ENCODE assay signal across 18 cellular contexts in genomic region chr3:53171109-53171453, GRCh38. TPM values are rescaled to one million over a fixed set of nuclear protein-coding genes. Genes with fewer than 3 reads are reported as not detected.
DNase-seq lines count a peak whose midpoint lies in the region; ATAC-seq, FAIRE-seq and TF ChIP-seq lines count a peak whose summit lies in the region.
"Had no signal": no experiment of that assay in that cellular context is flagged by ENCODE, and none has a peak within 500 bp of the region (broad histone marks: within the 10 kb centered on the region; RNA-seq: fewer than 3 reads in every experiment).

No MANE protein-coding gene starts in this region.

- ATAC-seq in T-helper 17 cell = no peak
- no peak for ATAC-seq in memory B cell (ENCODE audit: low read depth)
- ATAC-seq: psoas muscle had no signal

- TF ChIP-seq POLR2A in erythroblast (IDR thresholded peaks at IDR 0.05; ENCODE audit: low read length) = no peak

- DNase-seq in activated CD4-positive, alpha-beta T cell treated with anti-CD3 and anti-CD28 coated beads, Interleukin-2, amount 10 ng/mL, durations not matched to agents 24 days and 14 days = no peak
- no peak for DNase-seq in activated CD4-positive, alpha-beta T cell treated with anti-CD3 and anti-CD28 coated beads, Interleukin-2, amount 50 U/mL, for 48 hours
- DNase-seq in T-helper 17 cell (no peak), memory B cell (ENCODE audit: low spot score in 2 of 2) (no peak), substantia nigra (lab: John Stamatoyannopoulos, UW) (no peak), erythroblast (lab: John Stamatoyannopoulos, UW) (no peak), frontal cortex (ENCODE audit: low spot score in 2 of 2) (no peak), H4 (ENCODE audit: low spot score) (no peak)
- DNase-seq: 8988T; activated T-cell treated with anti-CD3 and anti-CD28 coated beads for 4 hours; CD4-positive, CD25-positive, alpha-beta regulatory T cell; NCI-H1694; NCI-H510A treated with DMSO at 0.1 percent for 48 hours; psoas muscle had no signal

- H3K27me3 Mint-ChIP-seq in activated CD4-positive, alpha-beta T cell treated with anti-CD3 and anti-CD28 coated beads, Interleukin-2, amount 10 ng/mL, durations not matched to agents 24 days and 14 days = no peaks in the 10 kb centered on the region
- H3K27me3 Mint-ChIP-seq in T-helper 17 cell (no peaks in the 10 kb centered on the region), memory B cell (no peaks in the 10 kb centered on the region)
- H3K27me3 Mint-ChIP-seq: CD4-positive, CD25-positive, alpha-beta regulatory T cell had no signal

- H3K36me3 Mint-ChIP-seq in activated CD4-positive, alpha-beta T cell treated with anti-CD3 and anti-CD28 coated beads, Interleukin-2, amount 10 ng/mL, durations not matched to agents 24 days and 14 days (ENCODE audit: low read depth) = peaks cover 8% of the 10 kb centered on the region
- peaks cover 6% of the 10 kb centered on the region for H3K36me3 Mint-ChIP-seq in T-helper 17 cell (ENCODE audit: low read depth)
- H3K36me3 Mint-ChIP-seq in memory B cell = peaks cover 6% of the 10 kb centered on the region

- no peaks in the 10 kb centered on the region for H3K9me3 Mint-ChIP-seq in activated CD4-positive, alpha-beta T cell treated with anti-CD3 and anti-CD28 coated beads, Interleukin-2, amount 10 ng/mL, durations not matched to agents 24 days and 14 days
- H3K9me3 Mint-ChIP-seq in memory B cell = no peaks in the 10 kb centered on the region
- H3K9me3 Mint-ChIP-seq: CD4-positive, CD25-positive, alpha-beta regulatory T cell; mesothelial cell of epicardium had no signal

- no peaks in the 10 kb centered on the region for H3K9me3 ChIP-seq in T-helper 17 cell (ENCODE audit: control insufficient read depth, low read length, poor library complexity, severe bottlenecking)
- H3K9me3 ChIP-seq: psoas muscle, suprapubic skin had no signal

- H3K27ac Mint-ChIP-seq in activated CD4-positive, alpha-beta T cell treated with anti-CD3 and anti-CD28 coated beads, Interleukin-2, amount 10 ng/mL, durations not matched to agents 24 days and 14 days = no peak overlapping the region
- H3K27ac Mint-ChIP-seq in T-helper 17 cell (peak overlapping the region; percentile 53), memory B cell (peak overlapping the region; percentile 84)
- H3K27ac Mint-ChIP-seq: mesothelial cell of epicardium had no signal

- H3K4me1 Mint-ChIP-seq in activated CD4-positive, alpha-beta T cell treated with anti-CD3 and anti-CD28 coated beads, Interleukin-2, amount 10 ng/mL, durations not matched to agents 24 days and 14 days = peaks cover 43% of the 10 kb centered on the region
- H3K4me1 Mint-ChIP-seq in T-helper 17 cell (peaks cover 60% of the 10 kb centered on the region), memory B cell (peaks cover 79% of the 10 kb centered on the region)

- peak overlapping the region; percentile 26 for H3K27ac ChIP-seq in substantia nigra (ENCODE audit: low read depth, low read length, poor library complexity, severe bottlenecking)
- H3K27ac ChIP-seq: psoas muscle, suprapubic skin had no signal

- no peak for FAIRE-seq in frontal cortex (lab: Jason Lieb, UNC)
- FAIRE-seq: endothelial cell of umbilical vein, islet of Langerhans had no signal

- intact Hi-C loops in activated CD4-positive, alpha-beta T cell treated with anti-CD3 and anti-CD28 coated beads, Interleukin-2, amount 10 ng/mL, durations not matched to agents 24 days and 14 days (cut with micrococcal nuclease) = no loop called here

- peak overlapping the region; percentile 51 for H3K4me3 Mint-ChIP-seq in activated CD4-positive, alpha-beta T cell treated with anti-CD3 and anti-CD28 coated beads, Interleukin-2, amount 10 ng/mL, durations not matched to agents 24 days and 14 days
- H3K4me3 Mint-ChIP-seq in T-helper 17 cell (no peak overlapping the region), memory B cell (peak overlapping the region; percentile 78)
- H3K4me3 Mint-ChIP-seq: mesothelial cell of epicardium had no signal

RNA-seq across cellular contexts. Expression of gene PRKCD, which starts 10.1 kb away (rescaled TPM):
- 28.1 and 28.8 TPM in 2 replicates for total RNA-seq in activated CD4-positive, alpha-beta T cell treated with anti-CD3 and anti-CD28 coated beads, Interleukin-2, amount 10 ng/mL, durations not matched to agents 24 days and 14 days
- total RNA-seq in T-helper 17 cell (10 to 100 TPM; 27.3 to 35.0 TPM), frontal cortex (0.82 TPM)
- total RNA-seq in H4 (2014; rRNA removed; shearing (Covaris generic)) = 0.35 and 1.2 TPM in 2 replicates

RNA-seq across cellular contexts. Expression of gene RFT1, which starts 40.8 kb away (rescaled TPM):
- 47.4 and 47.6 TPM in 2 replicates for total RNA-seq in activated CD4-positive, alpha-beta T cell treated with anti-CD3 and anti-CD28 coated beads, Interleukin-2, amount 10 ng/mL, durations not matched to agents 24 days and 14 days
- 10 to 100 TPM; 11.9 to 12.2 TPM for total RNA-seq in T-helper 17 cell
- 6.1 TPM for total RNA-seq in frontal cortex
- 6.2 and 16.5 TPM in 2 replicates for total RNA-seq in H4 (2014; rRNA removed; shearing (Covaris generic))

Comparison
In these comparisons a context has a peak if more than half of its experiments do, and no peak if none do; other contexts are left out.
1. RNA of gene PRKCD, which starts 10.1 kb away (total RNA-seq): 27.3 to 35.0 TPM in T-helper 17 cell and 28.1 to 28.8 TPM in activated CD4-positive, alpha-beta T cell treated with anti-CD3 and anti-CD28 coated beads, Interleukin-2, amount 10 ng/mL, durations not matched to agents 24 days and 14 days; 0.35 to 1.2 TPM in H4 and 0.82 TPM in frontal cortex (single experiment); every median in the first group is over 10 times any median in the second.